ENCODE assay signal across 2 cellular contexts in genomic region chr1:84287389-84287788, GRCh38. TPM values are rescaled to one million over a fixed set of nuclear protein-coding genes. Genes with fewer than 3 reads are reported as not detected.
"Had no signal": no experiment of that assay in that cellular context is flagged by ENCODE, and none has a peak within 500 bp of the region (broad histone marks: within the 10 kb centered on the region; RNA-seq: fewer than 3 reads in every experiment).

No MANE protein-coding gene starts in this region.

RNA-seq across cellular contexts. Expression of gene SAMD13, which starts 14.1 kb away (rescaled TPM):
- total RNA-seq: T-helper 1 cell treated with Interleukin-12 subunit alpha and Interleukin-12 subunit beta and Interleukin-4 antibody, amounts not matched to agents 30 ng/mL and 1 ng/mL, for 36 hours; T-helper 17 cell had no signal
